Comparison of ENCODE assay signal across 8 cellular contexts in genomic region chr17:44865231-44865660, GRCh38. TPM values are rescaled to one million over a fixed set of nuclear protein-coding genes. Genes with fewer than 3 reads are reported as not detected.
A peak's percentile ranks its signal among the peaks of the same experiment; 100 is the strongest.
DNase-seq lines count a peak whose midpoint lies in the region; ATAC-seq and TF ChIP-seq lines count a peak whose summit lies in the region.

No MANE protein-coding gene starts in this region.

- no peak overlapping the region for H3K4me3 Mint-ChIP-seq in T-helper 17 cell

- H3K36me3 ChIP-seq in right atrium auricular region, result peaks cover 73% of the 10 kb centered on the region

- peaks cover 0 to 12% of the 10 kb centered on the region in 2 donors for H3K4me1 ChIP-seq in right atrium auricular region

- no peaks in the 10 kb centered on the region for H3K27me3 ChIP-seq in right atrium auricular region

- H3K36me3 Mint-ChIP-seq in T-helper 17 cell (ENCODE audit: low read depth), result peaks cover 7% of the 10 kb centered on the region

- DNase-seq in GM10266 (ENCODE audit: extremely low spot score), result peak; percentile 69
- peak; percentile 84 for DNase-seq in NCI-H1694 (lab: John Stamatoyannopoulos, UW)
- peak; percentile 42 to 62 (median 43) for DNase-seq in T-helper 17 cell
- peak; percentile 28 for DNase-seq in amniotic stem cell (lab: John Stamatoyannopoulos, UW)
- peak; percentile 70 for DNase-seq in right atrium auricular region (ENCODE audit: low spot score)
- peak; percentile 75 for DNase-seq in retina
- no peak for DNase-seq in GOT3 (lab: John Stamatoyannopoulos, UW)

- no peak overlapping the region for H3K4me3 ChIP-seq in right atrium auricular region

- H3K27me3 Mint-ChIP-seq in T-helper 17 cell, result no peaks in the 10 kb centered on the region

- H3K27ac Mint-ChIP-seq in T-helper 17 cell, result no peak overlapping the region

- ATAC-seq in T-helper 17 cell, result peak; percentile 79
- ATAC-seq in GM18511 (IDR thresholded peaks at IDR 0.05; ENCODE audit: unreplicated experiment), result no peak

- H3K9me3 ChIP-seq in T-helper 17 cell (ENCODE audit: control insufficient read depth, low read length, poor library complexity, severe bottlenecking), result no peaks in the 10 kb centered on the region
- H3K9me3 ChIP-seq in right atrium auricular region, result no peaks in the 10 kb centered on the region

- H3K4me1 Mint-ChIP-seq in T-helper 17 cell, result peaks cover 3% of the 10 kb centered on the region

- TF ChIP-seq CTCF in GM10266 (IDR thresholded peaks at IDR 0.05; ENCODE audit: control insufficient read depth, insufficient read depth, low read depth, missing control alignments) (peak; percentile 77), right atrium auricular region (IDR thresholded peaks at IDR 0.05) (peak; percentile 84 to 93)

- H3K27ac ChIP-seq in right atrium auricular region, result peak overlapping the region in 1 of 2 donors; percentile 17

RNA-seq across cellular contexts. Expression of gene HIGD1B, which starts 17.6 kb away (rescaled TPM):
- total RNA-seq in T-helper 17 cell, result not detected
- total RNA-seq in right atrium auricular region, result 10 to 100 TPM in 1 of 2 donors, not detected in 1; 19.0 TPM

RNA-seq across cellular contexts. Expression of gene EFTUD2, which starts 34.0 kb away (rescaled TPM):
- total RNA-seq in T-helper 17 cell (100 to 1,000 TPM; 109 to 133 TPM), right atrium auricular region (10 to 100 TPM; 36.8 to 36.9 TPM)

RNA-seq across cellular contexts. Expression of gene GJC1, which starts 35.2 kb away (rescaled TPM):
- total RNA-seq in T-helper 17 cell (not detected), right atrium auricular region (10 to 100 TPM; 25.8 to 41.8 TPM)

RNA-seq across cellular contexts. Expression of gene GFAP, which starts 50.1 kb away (rescaled TPM):
- total RNA-seq in T-helper 17 cell, result under 1 TPM in 1 of 2 donors, not detected in 1; 0.18 TPM
- total RNA-seq in right atrium auricular region, result 1 to 10 TPM; 4.6 to 5.3 TPM

Comparison
In these comparisons a context has a peak if more than half of its experiments do, and no peak if none do; other contexts are left out.
1. RNA of gene GJC1, which starts 35.2 kb away (total RNA-seq): 25.8 to 41.8 TPM in right atrium auricular region; not detected in T-helper 17 cell; every median in the first group is over 10 times any median in the second.